ENCODE assay signal across 11 cellular contexts in the genomic region with DNA sequence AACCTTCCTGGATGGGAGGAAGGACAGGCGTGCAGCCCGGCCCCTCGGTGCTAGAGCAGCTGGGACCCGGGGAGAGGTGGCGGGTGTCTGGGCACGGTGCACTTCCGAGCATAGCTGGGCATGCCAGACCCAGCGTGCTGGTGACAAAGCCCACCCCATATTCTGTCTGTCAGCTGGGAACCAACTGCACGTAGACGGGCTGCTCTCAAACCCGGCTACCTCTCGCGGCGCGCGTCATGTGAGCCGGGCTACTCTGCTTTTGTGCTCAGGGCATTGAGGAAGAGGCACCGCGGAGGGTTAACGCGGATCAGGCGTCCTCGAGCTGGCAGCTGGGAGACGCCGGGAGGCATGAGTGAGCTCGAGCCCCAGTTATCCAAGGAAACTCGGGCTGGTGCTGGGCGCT.
DNase-seq lines count a peak whose midpoint lies in the region.
"Had no signal": no experiment of that assay in that cellular context is flagged by ENCODE, and none has a peak within 500 bp of the region (broad histone marks: within the 10 kb centered on the region; RNA-seq: fewer than 3 reads in every experiment).

No MANE protein-coding gene starts in this region.

- peak overlapping the region; percentile 42; the same call in 1 of the 2 replicates for H3K9ac ChIP-seq in iPS-20b (ENCODE audit: low read depth, low read length)

- H3K27me3 ChIP-seq in iPS-20b (ENCODE audit: insufficient read depth, low read length) = peaks cover 7% of the 10 kb centered on the region

- no peaks in the 10 kb centered on the region for H3K36me3 ChIP-seq in iPS-20b (ENCODE audit: insufficient read depth, low read depth, low read length)
- H3K36me3 ChIP-seq: neutrophil had no signal

- H3K4me1 ChIP-seq in iPS-20b (ENCODE audit: insufficient read depth, low read length) = peaks cover 10% of the 10 kb centered on the region; the same call in 1 of the 2 replicates

- H3K27ac ChIP-seq in iPS-20b (ENCODE audit: low read length) (no peak overlapping the region), substantia nigra (ENCODE audit: low read depth, low read length, poor library complexity, severe bottlenecking) (no peak overlapping the region)
- H3K27ac ChIP-seq: neutrophil had no signal

- H3K9me3 ChIP-seq in iPS-20b (ENCODE audit: insufficient read depth, low read depth, low read length) = no peaks in the 10 kb centered on the region
- H3K9me3 ChIP-seq: neutrophil had no signal

- DNase-seq in NCI-H1417 (lab: John Stamatoyannopoulos, UW) (peak in 2 of 3 experiments; percentile 24 to 81), NCI-H1417 treated with DMSO at 0.1 percent for 48 hours (lab: John Stamatoyannopoulos, UW) (no peak), amygdala (lab: John Stamatoyannopoulos, UW) (peak in 47 of 56 donors; percentile 11 to 85 (median 50)), substantia nigra (lab: John Stamatoyannopoulos, UW) (peak in 38 of 49 donors; percentile 11 to 78 (median 50)), COLO829 (ENCODE audit: low spot score) (no peak), SIG-M5 treated with dmso at 0.1 percent for 504 hours (lab: John Stamatoyannopoulos, UW; ENCODE audit: unreplicated experiment) (no peak), amniotic stem cell (lab: John Stamatoyannopoulos, UW) (no peak)
- DNase-seq: activated CD8-positive, alpha-beta T cell treated with anti-CD3 and anti-CD28 coated beads for 36 hours; NK-92 treated with Interleukin-12 subunit alpha and Interleukin-12 subunit beta, amount 100 ng/mL, for 24 hours had no signal

- peak overlapping the region; percentile 39; the same call in 1 of the 2 replicates for H3K4me3 ChIP-seq in iPS-20b (ENCODE audit: low read length)

Comparison
In these comparisons a context has a peak if more than half of its experiments do, and no peak if none do; other contexts are left out.
1. DNase-seq: peak in NCI-H1417 (2 of 3), amygdala (47 of 56) and substantia nigra (38 of 49); none in NCI-H1417 treated with DMSO at 0.1 percent for 48 hours (single experiment), COLO829 (single experiment), SIG-M5 treated with dmso at 0.1 percent for 504 hours (single experiment) and amniotic stem cell (single experiment).